12 cellular contexts compared by ENCODE assay signal in the genomic region with DNA sequence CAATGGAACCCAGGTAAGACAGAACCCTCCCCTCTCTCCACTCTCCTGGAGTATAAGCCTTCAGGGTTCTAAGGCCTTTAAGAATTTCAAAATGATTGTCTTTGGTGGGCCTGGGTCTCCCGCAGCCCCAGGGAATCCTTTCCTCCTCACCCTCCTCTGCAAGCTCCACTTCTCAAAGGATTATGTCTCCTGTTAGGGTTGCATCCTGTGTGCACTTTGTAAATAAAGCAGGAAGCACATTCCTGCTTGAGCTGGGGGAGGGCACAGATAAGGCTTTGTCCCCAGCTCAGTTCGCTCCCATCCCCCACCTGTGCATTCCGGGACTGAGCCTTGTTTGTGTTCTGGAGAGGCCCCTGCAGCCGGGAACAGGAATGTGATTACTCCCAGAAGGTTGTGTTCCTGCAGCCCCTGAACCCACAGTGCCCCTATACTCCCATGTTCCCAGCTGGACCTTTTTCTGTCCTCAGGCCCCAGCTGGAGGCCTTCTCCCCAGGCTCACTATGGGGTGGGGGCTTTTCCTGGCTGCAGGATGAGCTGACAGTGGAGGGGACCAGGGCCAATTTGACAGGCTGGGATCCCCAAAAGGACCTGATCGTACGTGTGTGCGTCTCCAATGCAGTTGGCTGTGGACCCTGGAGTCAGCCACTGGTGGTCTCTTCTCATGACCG. TPM values are rescaled to one million over a fixed set of nuclear protein-coding genes. Genes with fewer than 3 reads are reported as not detected.
DNase-seq lines count a peak whose midpoint lies in the region; ATAC-seq and TF ChIP-seq lines count a peak whose summit lies in the region.
"Had no signal": no experiment of that assay in that cellular context is flagged by ENCODE, and none has a peak within 500 bp of the region (broad histone marks: within the 10 kb centered on the region; RNA-seq: fewer than 3 reads in every experiment).

No MANE protein-coding gene starts in this region.

- H3K4me3 ChIP-seq in right cardiac atrium (ENCODE audit: low read length): no peak overlapping the region
- H3K4me3 ChIP-seq in esophagus muscularis mucosa: no peak overlapping the region
- no peak overlapping the region for H3K4me3 ChIP-seq in suprapubic skin

- peak; percentile 60 for DNase-seq in EH (ENCODE audit: low read depth)
- peak; percentile 47 for DNase-seq in SW480 (ENCODE audit: low spot score)
- peak; percentile 25 to 83 (median 71) for DNase-seq in right cardiac atrium
- DNase-seq in occipital lobe (lab: John Stamatoyannopoulos, UW): peak; percentile 23
- no peak for DNase-seq in esophagus muscularis mucosa (ENCODE audit: extremely low spot score)
- DNase-seq in activated effector memory CD4-positive, alpha-beta T cell treated with anti-CD3 and anti-CD28 coated beads, Interleukin-2, amount 50 U/mL, for 16 hours: no peak
- no peak for DNase-seq in stimulated activated naive CD8-positive, alpha-beta T cell treated with anti-CD3 and anti-CD28 coated beads, Interleukin-15, Interleukin-2, amounts not matched to agents 100 U/mL and 50 U/mL, for 24 hours
- DNase-seq in suprapubic skin (ENCODE audit: low spot score in 2 of 2): no peak
- DNase-seq: activated CD4-positive, alpha-beta T cell treated with anti-CD3 and anti-CD28 coated beads, Interleukin-2, amount 50 U/mL, for 1 hour; CD4-positive, CD25-positive, alpha-beta regulatory T cell; NCI-H1092 had no signal

- 50% methylated on average over 8 of the region's 8 CpGs for WGBS in right cardiac atrium
- 92% methylated on average over 8 of the region's 8 CpGs for WGBS in esophagus muscularis mucosa
- WGBS in suprapubic skin: 94% methylated on average over 7 of the region's 8 CpGs

- H3K9me3 ChIP-seq in right cardiac atrium (ENCODE audit: control insufficient read depth, low read length) (no peaks in the 10 kb centered on the region), esophagus muscularis mucosa (no peaks in the 10 kb centered on the region), suprapubic skin (no peaks in the 10 kb centered on the region)

- peaks cover 0 to 39% (median 18%) of the 10 kb centered on the region in 4 donors for H3K36me3 ChIP-seq in esophagus muscularis mucosa
- H3K36me3 ChIP-seq in suprapubic skin: peaks cover 41% of the 10 kb centered on the region

- no peak for TF ChIP-seq EP300 in esophagus muscularis mucosa (IDR thresholded peaks at IDR 0.05)
- no peak for TF ChIP-seq EP300 in suprapubic skin (IDR thresholded peaks at IDR 0.05)

- no peaks in the 10 kb centered on the region for H3K27me3 ChIP-seq in right cardiac atrium (ENCODE audit: control insufficient read depth, insufficient read depth)
- no peaks in the 10 kb centered on the region for H3K27me3 ChIP-seq in esophagus muscularis mucosa
- H3K27me3 ChIP-seq in suprapubic skin: no peaks in the 10 kb centered on the region

- peaks cover 6% of the 10 kb centered on the region for H3K4me1 ChIP-seq in right cardiac atrium (ENCODE audit: control insufficient read depth, insufficient read depth, low read length)
- H3K4me1 ChIP-seq in esophagus muscularis mucosa: peaks cover 0 to 10% (median 4%) of the 10 kb centered on the region in 4 donors
- H3K4me1 ChIP-seq in suprapubic skin: no peaks in the 10 kb centered on the region

- H3K27ac ChIP-seq in right cardiac atrium (ENCODE audit: low read length): peak overlapping the region; percentile 25
- peak overlapping the region in 1 of 4 donors; percentile 33 for H3K27ac ChIP-seq in esophagus muscularis mucosa (replicated peaks in 1 of 4)
- no peak overlapping the region for H3K27ac ChIP-seq in suprapubic skin
- H3K27ac ChIP-seq: RWPE1 had no signal

- no peak for TF ChIP-seq POLR2A in esophagus muscularis mucosa (IDR thresholded peaks at IDR 0.05; ENCODE audit: low read depth)
- no peak for TF ChIP-seq POLR2A in suprapubic skin (IDR thresholded peaks at IDR 0.05)

- intact Hi-C loops in right cardiac atrium (cut with DNase I) (no loop called here), esophagus muscularis mucosa (cut with DNase I) (no loop called here)

- no peak for TF ChIP-seq CTCF in esophagus muscularis mucosa (IDR thresholded peaks at IDR 0.05)
- TF ChIP-seq CTCF in suprapubic skin (IDR thresholded peaks at IDR 0.05): no peak

- peak; percentile 22 to 48 for ATAC-seq in right cardiac atrium
- ATAC-seq in stimulated activated naive CD8-positive, alpha-beta T cell treated with anti-CD3 and anti-CD28 coated beads, Interleukin-15, Interleukin-2, amounts not matched to agents 100 U/mL and 50 U/mL, for 24 hours: no peak

RNA-seq across cellular contexts. Expression of gene TYRO3, which starts 9.5 kb away (rescaled TPM):
- total RNA-seq in right cardiac atrium (10 to 100 TPM in 1 of 4 donors, 1 to 10 TPM in 3; 5.4 to 11.3 (median 7.0) TPM), occipital lobe (20.3 TPM), esophagus muscularis mucosa (1 to 10 TPM; 4.6 to 8.7 (median 7.1) TPM), suprapubic skin (10 to 100 TPM; 19.2 to 39.4 (median 39.0) TPM)
- 6.8 TPM for polyA plus RNA-seq in right cardiac atrium
- total RNA-seq: CD4-positive, CD25-positive, alpha-beta regulatory T cell had no signal

RNA-seq across cellular contexts. Expression of gene RPAP1, which starts 24.4 kb away (rescaled TPM):
- 10 to 100 TPM; 19.2 to 25.3 (median 19.8) TPM for total RNA-seq in right cardiac atrium
- polyA plus RNA-seq in right cardiac atrium: 10.1 TPM
- total RNA-seq in occipital lobe: 10.1 TPM
- 10 to 100 TPM; 11.2 to 46.6 (median 28.0) TPM for total RNA-seq in esophagus muscularis mucosa
- total RNA-seq in suprapubic skin: 10 to 100 TPM; 21.6 to 50.2 (median 44.3) TPM

RNA-seq across cellular contexts. Expression of gene LTK, which starts 54.9 kb away (rescaled TPM):
- total RNA-seq in right cardiac atrium: 1 to 10 TPM in 3 of 4 donors, under 1 TPM in 1; 0.95 to 1.5 (median 1.2) TPM
- 1.6 TPM for polyA plus RNA-seq in right cardiac atrium
- total RNA-seq in occipital lobe: not detected
- 1 to 10 TPM in 1 of 4 donors, under 1 TPM in 2, not detected in 1; 0.33 to 2.4 (median 0.69) TPM for total RNA-seq in esophagus muscularis mucosa
- total RNA-seq in suprapubic skin: 1 to 10 TPM in 1 of 4 donors, under 1 TPM in 3; 0.57 to 2.8 (median 0.66) TPM

Comparison
In these comparisons a context has a peak if more than half of its experiments do, and no peak if none do; other contexts are left out.
1. DNase-seq: peak in EH (single experiment), SW480 (single experiment), right cardiac atrium (3 of 3) and occipital lobe (single experiment); none in esophagus muscularis mucosa (single experiment), activated effector memory CD4-positive, alpha-beta T cell treated with anti-CD3 and anti-CD28 coated beads, Interleukin-2, amount 50 U/mL, for 16 hours (single experiment), stimulated activated naive CD8-positive, alpha-beta T cell treated with anti-CD3 and anti-CD28 coated beads, Interleukin-15, Interleukin-2, amounts not matched to agents 100 U/mL and 50 U/mL, for 24 hours (single experiment) and suprapubic skin (0 of 2).